ENCODE assay signal across 23 cellular contexts in genomic region chr22:41343300-41343699, GRCh38. TPM values are rescaled to one million over a fixed set of nuclear protein-coding genes. Genes with fewer than 3 reads are reported as not detected.
DNase-seq lines count a peak whose midpoint lies in the region; ATAC-seq, FAIRE-seq and TF ChIP-seq lines count a peak whose summit lies in the region.
"Had no signal": no experiment of that assay in that cellular context is flagged by ENCODE, and none has a peak within 500 bp of the region (broad histone marks: within the 10 kb centered on the region; RNA-seq: fewer than 3 reads in every experiment).

No MANE protein-coding gene starts in this region.

- H3K79me2 ChIP-seq in HepG2 (ENCODE audit: insufficient read depth, low read length) = no peaks in the 10 kb centered on the region

- no peaks in the 10 kb centered on the region for H4K20me1 ChIP-seq in HepG2 (ENCODE audit: insufficient read depth, low read length)

- no peak for FAIRE-seq in HepG2 (lab: Jason Lieb, UNC)
- FAIRE-seq: A204.1, GM12891, GM18507 had no signal

- CTCF ChIA-PET in HepG2 (lab: Yijun Ruan, JAX; ENCODE audit: low intra/inter-chr PET ratio, low total read pairs) = no interaction called here

- TF ChIP-seq POLR2A in HepG2 (IDR thresholded peaks at IDR 0.05; ENCODE audit: insufficient read depth in 1 of 2, low read depth in 2 of 2, low read length in 2 of 2) = no peak

- H3K4me3 ChIP-seq in HepG2 (replicated peaks in 1 of 3; ENCODE audit: insufficient read depth in 1 of 3, low read depth in 2 of 3, low read length in 3 of 3) = no peak overlapping the region
- H3K4me3 ChIP-seq: BLaER1 treated with 17β-estradiol and CSF1 and Interleukin-3, amounts not matched to agents 10 nM and 100 nM; GM23338 had no signal

- H3K9me3 Mint-ChIP-seq in T-helper 1 cell treated with Interleukin-12 subunit alpha and Interleukin-12 subunit beta and Interleukin-4 antibody, amounts not matched to agents 30 μg/mL and 1 μg/mL, for 36 hours = no peaks in the 10 kb centered on the region
- H3K9me3 Mint-ChIP-seq in stimulated activated naive B cell treated with anti-CD40 and anti-IgM and Interleukin-4, amounts not matched to agents 10 μg/mL and 1 μg/mL and 100 μg/mL, for 72 hours = no peaks in the 10 kb centered on the region
- H3K9me3 Mint-ChIP-seq: CD4-positive, alpha-beta memory T cell; GM23338; H9 had no signal

- no peaks in the 10 kb centered on the region for H3K9me3 ChIP-seq in HepG2 (ENCODE audit: low read length)
- H3K9me3 ChIP-seq: BE2C; BLaER1 treated with 17β-estradiol and CSF1 and Interleukin-3, amounts not matched to agents 10 nM and 100 nM had no signal

- H3K4me1 Mint-ChIP-seq in T-helper 1 cell treated with Interleukin-12 subunit alpha and Interleukin-12 subunit beta and Interleukin-4 antibody, amounts not matched to agents 30 μg/mL and 1 μg/mL, for 36 hours (ENCODE audit: low read depth) = peaks cover 14% of the 10 kb centered on the region
- peaks cover 6 to 8% of the 10 kb centered on the region in 2 donors for H3K4me1 Mint-ChIP-seq in stimulated activated naive B cell treated with anti-CD40 and anti-IgM and Interleukin-4, amounts not matched to agents 10 μg/mL and 1 μg/mL and 100 μg/mL, for 72 hours
- H3K4me1 Mint-ChIP-seq: CD14-positive monocyte; CD4-positive, alpha-beta memory T cell; GM23338; H9 had no signal

- H3K27ac Mint-ChIP-seq in T-helper 1 cell treated with Interleukin-12 subunit alpha and Interleukin-12 subunit beta and Interleukin-4 antibody, amounts not matched to agents 30 μg/mL and 1 μg/mL, for 36 hours = peak overlapping the region; percentile 36
- H3K27ac Mint-ChIP-seq in stimulated activated naive B cell treated with anti-CD40 and anti-IgM and Interleukin-4, amounts not matched to agents 10 μg/mL and 1 μg/mL and 100 μg/mL, for 72 hours = peak overlapping the region; percentile 56
- H3K27ac Mint-ChIP-seq: GM23338 had no signal

- intact Hi-C loops in HepG2 (cut with micrococcal nuclease; ENCODE audit: unreplicated experiment) = no loop called here

- ATAC-seq in HepG2 = no peak
- no peak for ATAC-seq in stimulated activated naive B cell treated with anti-CD40 and anti-IgM and Interleukin-4, amounts not matched to agents 10 μg/mL and 1 μg/mL and 100 μg/mL, for 72 hours (replicated peaks)
- ATAC-seq: GM23338, HCT116 had no signal

- H3K4me2 ChIP-seq in HepG2 (ENCODE audit: low read depth, low read length) = no peak overlapping the region
- H3K4me2 ChIP-seq: BLaER1 treated with 17β-estradiol and CSF1 and Interleukin-3, amounts not matched to agents 10 nM and 100 nM; GM23338 had no signal

- peaks cover 51 to 80% of the 10 kb centered on the region in 2 experiments for H3K36me3 ChIP-seq in HepG2 (replicated peaks in 1 of 2; ENCODE audit: control insufficient read depth in 1 of 2, insufficient read depth in 2 of 2, low read length in 2 of 2)

- H2AFZ ChIP-seq in HepG2 (ENCODE audit: low read length) = no peak overlapping the region
- H2AFZ ChIP-seq: GM23338 had no signal

- H3K4me3 Mint-ChIP-seq in T-helper 1 cell treated with Interleukin-12 subunit alpha and Interleukin-12 subunit beta and Interleukin-4 antibody, amounts not matched to agents 30 μg/mL and 1 μg/mL, for 36 hours = no peak overlapping the region
- no peak overlapping the region for H3K4me3 Mint-ChIP-seq in stimulated activated naive B cell treated with anti-CD40 and anti-IgM and Interleukin-4, amounts not matched to agents 10 μg/mL and 1 μg/mL and 100 μg/mL, for 72 hours
- H3K4me3 Mint-ChIP-seq: CD14-positive monocyte; CD4-positive, alpha-beta memory T cell; GM23338; H9 had no signal

- H3K36me3 Mint-ChIP-seq in T-helper 1 cell treated with Interleukin-12 subunit alpha and Interleukin-12 subunit beta and Interleukin-4 antibody, amounts not matched to agents 30 μg/mL and 1 μg/mL, for 36 hours (ENCODE audit: low read depth) = peaks cover 12% of the 10 kb centered on the region
- H3K36me3 Mint-ChIP-seq in stimulated activated naive B cell treated with anti-CD40 and anti-IgM and Interleukin-4, amounts not matched to agents 10 μg/mL and 1 μg/mL and 100 μg/mL, for 72 hours = peaks cover 51 to 70% of the 10 kb centered on the region in 2 donors

- 96% methylated on average over 16 of the region's 18 CpGs for WGBS in HepG2 (ENCODE audit: low lambda C conversion rate)

- H3K27ac ChIP-seq in HepG2 (ENCODE audit: extremely low read length, insufficient read depth, low read length) = no peak overlapping the region
- H3K27ac ChIP-seq: 22Rv1; BLaER1 treated with 17β-estradiol and CSF1 and Interleukin-3, amounts not matched to agents 10 nM and 100 nM had no signal

- peaks cover 14% of the 10 kb centered on the region for H3K4me1 ChIP-seq in HepG2 (ENCODE audit: insufficient read depth, low read length)
- H3K4me1 ChIP-seq: BLaER1 treated with 17β-estradiol and CSF1 and Interleukin-3, amounts not matched to agents 10 nM and 100 nM had no signal

- TF ChIP-seq RAD21 in HepG2 (CRISPR knock-in tag; IDR thresholded peaks at IDR 0.05) = no peak

- TF ChIP-seq EP300 in HepG2 (IDR thresholded peaks at IDR 0.05; ENCODE audit: low read depth in 2 of 2, low read length in 2 of 2) (no peak), HepG2 (CRISPR knock-in tag; IDR thresholded peaks at IDR 0.05; ENCODE audit: borderline replicate concordance) (no peak)

- no peaks in the 10 kb centered on the region for H3K27me3 Mint-ChIP-seq in T-helper 1 cell treated with Interleukin-12 subunit alpha and Interleukin-12 subunit beta and Interleukin-4 antibody, amounts not matched to agents 30 μg/mL and 1 μg/mL, for 36 hours (ENCODE audit: low read depth)
- H3K27me3 Mint-ChIP-seq in stimulated activated naive B cell treated with anti-CD40 and anti-IgM and Interleukin-4, amounts not matched to agents 10 μg/mL and 1 μg/mL and 100 μg/mL, for 72 hours = no peaks in the 10 kb centered on the region
- H3K27me3 Mint-ChIP-seq: CD4-positive, alpha-beta memory T cell had no signal

- TF ChIP-seq CTCF in HepG2 (CRISPR knock-in tag; IDR thresholded peaks at IDR 0.05) = no peak

- DNase-seq in T-helper 1 cell (no peak), HepG2 (ENCODE audit: low spot score) (no peak), hippocampal formation (lab: John Stamatoyannopoulos, UW) (no peak)
- DNase-seq in stimulated activated naive B cell treated with anti-CD40 and anti-IgM and Interleukin-4, amounts not matched to agents 10 μg/mL and 1 μg/mL and 100 μg/mL, for 72 hours = no peak
- no peak for DNase-seq in activated CD4-positive, alpha-beta T cell treated with anti-CD3 and anti-CD28 coated beads, Interleukin-2, amount 50 U/mL, for 4 hours
- DNase-seq: AML-193, BE2C, Calu3, COR-L47, DMS53, DMS79 treated with DMSO at 0.1 percent for 48 hours, GF-D8, H9 had no signal

- H3K9ac ChIP-seq in HepG2 (ENCODE audit: insufficient read depth, low read depth, low read length) = no peak overlapping the region

- POLR2A ChIA-PET in HepG2 (lab: Yijun Ruan, JAX) = interaction anchor here (1.1 to 1.9 kb wide), 2 partner anchors 37 to 38 kb away, joined by 3 to 8 read pairs; partner anchors contain the start of gene TEF

- in situ Hi-C loops in HepG2 (cut with HindIII; ENCODE audit: extremely low pct_ligation_motif_present, low pct_unique_long_range_greater_than_20kb) = no loop called here

- BruUV-seq in HepG2 (replicated peaks; lab: Mats Ljungman, UMichigan) = no TSS peak

- H3K27me3 ChIP-seq in HepG2 (ENCODE audit: control insufficient read depth in 1 of 2, insufficient read depth in 2 of 2, low read length in 2 of 2) = no peaks in the 10 kb centered on the region
- H3K27me3 ChIP-seq: BE2C; BLaER1 treated with 17β-estradiol and CSF1 and Interleukin-3, amounts not matched to agents 10 nM and 100 nM had no signal

RNA-seq across cellular contexts. Expression of gene TEF, which starts 38.4 kb away (rescaled TPM):
- 7.6 and 8.2 TPM in 2 replicates for total RNA-seq in HepG2 (2016; rRNA removed; fragmentation: Illumina TruSeq; extraction: Trizol)
- 1.2 and 1.4 TPM in 2 replicates for total RNA-seq in HepG2 (2016; cell fraction: cytosol; rRNA removed; fragmentation: Illumina TruSeq; extraction: Trizol; ENCODE audit: low read depth)
- total RNA-seq in HepG2 (2016; cell fraction: insoluble cytoplasmic fraction; rRNA removed; fragmentation: Illumina TruSeq; extraction: Trizol) = 6.8 and 7.9 TPM in 2 replicates
- total RNA-seq in HepG2 (2016; cell fraction: membrane; rRNA removed; fragmentation: Illumina TruSeq; extraction: Trizol) = 4.4 and 4.7 TPM in 2 replicates
- total RNA-seq in HepG2 (2016; cell fraction: nucleus; rRNA removed; fragmentation: Illumina TruSeq; extraction: Trizol) = 4.9 and 6.0 TPM in 2 replicates
- 11.2 and 13.9 TPM in 2 replicates for polyA plus RNA-seq in HepG2 (2011; rRNA removed)
- polyA plus RNA-seq in HepG2 (2011; cell fraction: cytosol; rRNA removed) = 7.0 and 7.4 TPM in 2 replicates
- polyA plus RNA-seq in HepG2 (2011; cell fraction: nucleus; rRNA removed) = 11.3 and 13.2 TPM in 2 replicates
- 4.4 and 5.9 TPM in 2 replicates for polyA plus RNA-seq in HepG2 (2012)
- 0.47 and 0.59 TPM in 2 replicates for polyA plus RNA-seq in HepG2 (2016; cell fraction: cytosol; fragmentation: Illumina TruSeq; extraction: Trizol; ENCODE audit: low read depth)
- polyA plus RNA-seq in HepG2 (2016; cell fraction: insoluble cytoplasmic fraction; fragmentation: Illumina TruSeq; extraction: Trizol; ENCODE audit: low read depth) = 5.6 and 6.0 TPM in 2 replicates
- 2.1 and 2.3 TPM in 2 replicates for polyA plus RNA-seq in HepG2 (2016; cell fraction: membrane; fragmentation: Illumina TruSeq; extraction: Trizol; ENCODE audit: low read depth)
- 7.1 and 7.2 TPM in 2 replicates for polyA plus RNA-seq in HepG2 (2016; cell fraction: nucleus; fragmentation: Illumina TruSeq; extraction: Trizol; ENCODE audit: insufficient read depth, low read depth)
- polyA minus RNA-seq in HepG2 (2011; rRNA and poly(A)+ RNA removed; ENCODE audit: low replicate concordance) = 7.9 and 26.0 TPM in 2 replicates
- polyA minus RNA-seq in HepG2 (2011; cell fraction: cytosol; rRNA and poly(A)+ RNA removed) = 7.2 and 7.3 TPM in 2 replicates
- 4.7 and 5.0 TPM in 2 replicates for polyA minus RNA-seq in HepG2 (2011; cell fraction: nucleus; rRNA and poly(A)+ RNA removed)

RNA-seq across cellular contexts. Expression of gene ZC3H7B, which starts 42.0 kb away (rescaled TPM):
- 30.6 and 37.2 TPM in 2 replicates for total RNA-seq in HepG2 (2016; rRNA removed; fragmentation: Illumina TruSeq; extraction: Trizol)
- 3.6 and 4.3 TPM in 2 replicates for total RNA-seq in HepG2 (2016; cell fraction: cytosol; rRNA removed; fragmentation: Illumina TruSeq; extraction: Trizol; ENCODE audit: low read depth)
- 25.9 and 37.4 TPM in 2 replicates for total RNA-seq in HepG2 (2016; cell fraction: insoluble cytoplasmic fraction; rRNA removed; fragmentation: Illumina TruSeq; extraction: Trizol)
- total RNA-seq in HepG2 (2016; cell fraction: membrane; rRNA removed; fragmentation: Illumina TruSeq; extraction: Trizol) = 19.5 and 20.9 TPM in 2 replicates
- 24.4 and 29.2 TPM in 2 replicates for total RNA-seq in HepG2 (2016; cell fraction: nucleus; rRNA removed; fragmentation: Illumina TruSeq; extraction: Trizol)
- polyA plus RNA-seq in HepG2 (2011; rRNA removed) = 26.4 and 36.2 TPM in 2 replicates
- 17.5 and 23.0 TPM in 2 replicates for polyA plus RNA-seq in HepG2 (2011; cell fraction: cytosol; rRNA removed)
- polyA plus RNA-seq in HepG2 (2011; cell fraction: nucleus; rRNA removed) = 61.9 and 71.8 TPM in 2 replicates
- polyA plus RNA-seq in HepG2 (2012) = 29.1 and 32.8 TPM in 2 replicates
- polyA plus RNA-seq in HepG2 (2016; cell fraction: cytosol; fragmentation: Illumina TruSeq; extraction: Trizol; ENCODE audit: low read depth) = 2.2 and 2.6 TPM in 2 replicates
- 29.8 and 37.7 TPM in 2 replicates for polyA plus RNA-seq in HepG2 (2016; cell fraction: insoluble cytoplasmic fraction; fragmentation: Illumina TruSeq; extraction: Trizol; ENCODE audit: low read depth)
- 11.2 and 13.2 TPM in 2 replicates for polyA plus RNA-seq in HepG2 (2016; cell fraction: membrane; fragmentation: Illumina TruSeq; extraction: Trizol; ENCODE audit: low read depth)
- polyA plus RNA-seq in HepG2 (2016; cell fraction: nucleus; fragmentation: Illumina TruSeq; extraction: Trizol; ENCODE audit: insufficient read depth, low read depth) = 57.8 and 58.1 TPM in 2 replicates
- 22.0 and 41.9 TPM in 2 replicates for polyA minus RNA-seq in HepG2 (2011; rRNA and poly(A)+ RNA removed; ENCODE audit: low replicate concordance)
- 19.4 and 19.8 TPM in 2 replicates for polyA minus RNA-seq in HepG2 (2011; cell fraction: cytosol; rRNA and poly(A)+ RNA removed)
- polyA minus RNA-seq in HepG2 (2011; cell fraction: nucleus; rRNA and poly(A)+ RNA removed) = 14.5 and 18.0 TPM in 2 replicates

RNA-seq across cellular contexts. Expression of gene RANGAP1, which starts 57.3 kb away (rescaled TPM):
- 71.7 and 83.9 TPM in 2 replicates for total RNA-seq in HepG2 (2016; rRNA removed; fragmentation: Illumina TruSeq; extraction: Trizol)
- 10.6 and 11.9 TPM in 2 replicates for total RNA-seq in HepG2 (2016; cell fraction: cytosol; rRNA removed; fragmentation: Illumina TruSeq; extraction: Trizol; ENCODE audit: low read depth)
- total RNA-seq in HepG2 (2016; cell fraction: insoluble cytoplasmic fraction; rRNA removed; fragmentation: Illumina TruSeq; extraction: Trizol) = 66.9 and 83.1 TPM in 2 replicates
- 28.4 and 30.2 TPM in 2 replicates for total RNA-seq in HepG2 (2016; cell fraction: membrane; rRNA removed; fragmentation: Illumina TruSeq; extraction: Trizol)
- total RNA-seq in HepG2 (2016; cell fraction: nucleus; rRNA removed; fragmentation: Illumina TruSeq; extraction: Trizol) = 45.7 and 49.7 TPM in 2 replicates
- 51.8 and 53.8 TPM in 2 replicates for polyA plus RNA-seq in HepG2 (2011; rRNA removed)
- polyA plus RNA-seq in HepG2 (2011; cell fraction: cytosol; rRNA removed) = 40.4 and 58.2 TPM in 2 replicates
- polyA plus RNA-seq in HepG2 (2011; cell fraction: nucleus; rRNA removed) = 108 and 147 TPM in 2 replicates
- polyA plus RNA-seq in HepG2 (2012) = 34.5 and 50.8 TPM in 2 replicates
- 5.9 TPM in 2 replicates for polyA plus RNA-seq in HepG2 (2016; cell fraction: cytosol; fragmentation: Illumina TruSeq; extraction: Trizol; ENCODE audit: low read depth)
- 56.5 and 66.2 TPM in 2 replicates for polyA plus RNA-seq in HepG2 (2016; cell fraction: insoluble cytoplasmic fraction; fragmentation: Illumina TruSeq; extraction: Trizol; ENCODE audit: low read depth)
- 13.7 and 14.7 TPM in 2 replicates for polyA plus RNA-seq in HepG2 (2016; cell fraction: membrane; fragmentation: Illumina TruSeq; extraction: Trizol; ENCODE audit: low read depth)
- 86.6 and 97.6 TPM in 2 replicates for polyA plus RNA-seq in HepG2 (2016; cell fraction: nucleus; fragmentation: Illumina TruSeq; extraction: Trizol; ENCODE audit: insufficient read depth, low read depth)
- polyA minus RNA-seq in HepG2 (2011; rRNA and poly(A)+ RNA removed; ENCODE audit: low replicate concordance) = 97.7 and 166 TPM in 2 replicates
- 35.8 and 36.2 TPM in 2 replicates for polyA minus RNA-seq in HepG2 (2011; cell fraction: cytosol; rRNA and poly(A)+ RNA removed)
- 23.8 and 25.0 TPM in 2 replicates for polyA minus RNA-seq in HepG2 (2011; cell fraction: nucleus; rRNA and poly(A)+ RNA removed)
